ENCODE assay signal across 8 cellular contexts in the genomic region with DNA sequence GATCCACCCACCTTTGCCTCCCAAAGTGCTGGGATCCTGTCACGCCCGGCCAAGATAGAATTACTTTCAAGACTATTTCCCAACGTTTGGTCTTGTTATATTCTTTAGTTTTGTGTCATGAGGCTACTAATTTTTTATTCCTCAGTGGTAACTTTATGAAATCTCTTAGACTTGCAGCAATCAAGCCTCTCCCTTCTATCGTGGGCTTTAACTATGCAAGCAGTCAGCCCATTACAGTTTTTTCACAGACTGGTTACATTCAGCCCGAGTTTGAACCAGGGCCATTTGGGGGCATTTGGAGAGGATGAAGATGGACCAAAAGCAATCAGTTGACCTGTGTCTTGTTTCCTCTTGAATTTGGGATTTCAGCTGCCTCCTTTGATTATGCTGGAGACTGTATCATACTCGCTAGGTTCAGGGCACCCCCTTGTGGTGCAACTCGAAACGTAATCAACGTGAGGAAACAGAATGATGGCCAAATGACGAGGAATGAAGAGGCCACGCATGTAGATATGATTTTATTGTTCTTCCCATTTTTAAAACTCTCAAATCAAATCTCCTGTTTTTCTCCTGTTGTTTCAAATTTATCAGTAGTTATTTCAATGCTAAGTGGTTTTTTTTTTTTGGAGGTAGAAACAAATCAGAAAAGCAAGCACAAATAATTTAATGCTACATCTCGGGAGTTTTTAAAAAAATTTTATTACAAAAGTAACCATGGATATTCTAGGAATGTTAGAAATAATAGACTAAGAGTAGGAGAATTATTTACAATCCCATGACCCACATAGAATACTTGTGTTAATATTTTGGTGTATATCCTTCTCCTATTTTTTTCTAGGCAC.
DNase-seq lines count a peak whose midpoint lies in the region; ATAC-seq and TF ChIP-seq lines count a peak whose summit lies in the region.

No MANE protein-coding gene starts in this region.

- H4K20me1 ChIP-seq in DND-41 (ENCODE audit: insufficient read depth, low read length), result no peaks in the 10 kb centered on the region

- H3K27ac ChIP-seq in DND-41 (ENCODE audit: low read length) (no peak overlapping the region), dorsolateral prefrontal cortex (no peak overlapping the region), lung (ENCODE audit: low read depth in 1 of 2, low read length in 1 of 2) (no peak overlapping the region)

- no peaks in the 10 kb centered on the region for H3K27me3 Mint-ChIP-seq in type B pancreatic cell

- no peaks in the 10 kb centered on the region for H3K27me3 ChIP-seq in DND-41 (ENCODE audit: insufficient read depth, low read length, poor library complexity)
- H3K27me3 ChIP-seq in dorsolateral prefrontal cortex, result no peaks in the 10 kb centered on the region
- H3K27me3 ChIP-seq in lung (ENCODE audit: control insufficient read depth, insufficient read depth), result no peaks in the 10 kb centered on the region

- peak; percentile 85 for TF ChIP-seq CTCF in DND-41 (IDR thresholded peaks at IDR 0.05; ENCODE audit: borderline replicate concordance, extremely low read depth, low read length, poor library complexity, severe bottlenecking)
- TF ChIP-seq CTCF in dorsolateral prefrontal cortex (IDR thresholded peaks at IDR 0.05 in 54 of 56, conservative IDR thresholded peaks at IDR 0.05 in 2 of 56; ENCODE audit: low read depth in 1 of 56, partially characterized antibody in 56 of 56), result peak; percentile 45 to 80 (median 68)
- TF ChIP-seq CTCF in lung (IDR thresholded peaks at IDR 0.05; ENCODE audit: control extremely low read depth, extremely low read depth), result peak; percentile 55
- TF ChIP-seq CTCF in type B pancreatic cell (conservative IDR thresholded peaks at IDR 0.05), result peak; percentile 88

- peaks cover 13% of the 10 kb centered on the region for H3K36me3 Mint-ChIP-seq in type B pancreatic cell

- no peaks in the 10 kb centered on the region for H3K79me2 ChIP-seq in DND-41 (ENCODE audit: insufficient read depth, low read length)

- no peak overlapping the region for H2AFZ ChIP-seq in DND-41 (ENCODE audit: low read depth, low read length)

- H3K36me3 ChIP-seq in DND-41 (ENCODE audit: insufficient read depth, low read length) (no peaks in the 10 kb centered on the region), lung (ENCODE audit: control insufficient read depth in 2 of 2, insufficient read depth in 2 of 2, low read length in 2 of 2) (no peaks in the 10 kb centered on the region)

- peak overlapping the region; percentile 76 for H3K27ac Mint-ChIP-seq in type B pancreatic cell

- peak; percentile 93 for ATAC-seq in DND-41 (ENCODE audit: insufficient read depth, low read depth)
- peak; percentile 53 for ATAC-seq in GM19324 (IDR thresholded peaks at IDR 0.05; ENCODE audit: low FRiP score, unreplicated experiment)
- peak; percentile 67 for ATAC-seq in lung (ENCODE audit: insufficient read depth, low FRiP score)
- ATAC-seq in HG03108 (IDR thresholded peaks at IDR 0.05; ENCODE audit: unreplicated experiment), result no peak

- H3K9me3 ChIP-seq in DND-41 (ENCODE audit: insufficient read depth, low read length, severe bottlenecking) (no peaks in the 10 kb centered on the region), lung (ENCODE audit: control insufficient read depth in 2 of 2, insufficient read depth in 1 of 2, low read length in 1 of 2) (no peaks in the 10 kb centered on the region)

- no peak overlapping the region for H3K9ac ChIP-seq in DND-41 (ENCODE audit: low read depth, low read length)

- H3K4me1 ChIP-seq in DND-41 (ENCODE audit: insufficient read depth, low read length) (no peaks in the 10 kb centered on the region), lung (ENCODE audit: control insufficient read depth in 2 of 2, insufficient read depth in 2 of 2, low read length in 2 of 2) (peaks cover 1 to 2% of the 10 kb centered on the region in 2 donors)

- peaks cover 29% of the 10 kb centered on the region for H3K4me1 Mint-ChIP-seq in type B pancreatic cell (ENCODE audit: unreplicated experiment)

- no peak overlapping the region for H3K4me2 ChIP-seq in DND-41 (ENCODE audit: insufficient read depth, low read length)

- peak; percentile 77 for DNase-seq in DND-41
- peak; percentile 10 for DNase-seq in HS-5 (ENCODE audit: low read depth)
- DNase-seq in RPMI8226, result peak; percentile 65
- peak in 9 of 10 donors; percentile 39 to 82 (median 67) for DNase-seq in dorsolateral prefrontal cortex
- DNase-seq in lung (ENCODE audit: low spot score), result peak; percentile 40
- DNase-seq in type B pancreatic cell (ENCODE audit: extremely low spot score, unreplicated experiment), result no peak

- intact Hi-C loops in dorsolateral prefrontal cortex (cut with DNase I), result loop anchor here in 1 of 2 donors (10.0 kb wide), 1 partner anchor 366 kb away; no protein-coding TSS in a partner anchor

- peak overlapping the region; percentile 32 for H3K4me3 Mint-ChIP-seq in type B pancreatic cell

- H3K4me3 ChIP-seq in DND-41 (ENCODE audit: low read depth in 1 of 2, low read length in 2 of 2) (no peak overlapping the region), dorsolateral prefrontal cortex (no peak overlapping the region), lung (no peak overlapping the region)

- 32 to 34% methylated on average over 12 of the region's 12 CpGs for WGBS in lung, 2 donors

- no peaks in the 10 kb centered on the region for H3K9me3 Mint-ChIP-seq in type B pancreatic cell
